In genomic region chr14:20452831-20453230, GRCh38 we compare ENCODE assay signal across 1 cellular context. TPM values are rescaled to one million over a fixed set of nuclear protein-coding genes. Genes with fewer than 3 reads are reported as not detected.
"Had no signal": no experiment of that assay in that cellular context is flagged by ENCODE, and none has a peak within 500 bp of the region (broad histone marks: within the 10 kb centered on the region; RNA-seq: fewer than 3 reads in every experiment).

No MANE protein-coding gene starts in this region.

RNA-seq across cellular contexts. Expression of gene KLHL33, which starts 16.9 kb away (rescaled TPM):
- total RNA-seq: mammary epithelial cell had no signal
- polyA plus RNA-seq: mammary epithelial cell had no signal
